9 cellular contexts compared by ENCODE assay signal in the genomic region with DNA sequence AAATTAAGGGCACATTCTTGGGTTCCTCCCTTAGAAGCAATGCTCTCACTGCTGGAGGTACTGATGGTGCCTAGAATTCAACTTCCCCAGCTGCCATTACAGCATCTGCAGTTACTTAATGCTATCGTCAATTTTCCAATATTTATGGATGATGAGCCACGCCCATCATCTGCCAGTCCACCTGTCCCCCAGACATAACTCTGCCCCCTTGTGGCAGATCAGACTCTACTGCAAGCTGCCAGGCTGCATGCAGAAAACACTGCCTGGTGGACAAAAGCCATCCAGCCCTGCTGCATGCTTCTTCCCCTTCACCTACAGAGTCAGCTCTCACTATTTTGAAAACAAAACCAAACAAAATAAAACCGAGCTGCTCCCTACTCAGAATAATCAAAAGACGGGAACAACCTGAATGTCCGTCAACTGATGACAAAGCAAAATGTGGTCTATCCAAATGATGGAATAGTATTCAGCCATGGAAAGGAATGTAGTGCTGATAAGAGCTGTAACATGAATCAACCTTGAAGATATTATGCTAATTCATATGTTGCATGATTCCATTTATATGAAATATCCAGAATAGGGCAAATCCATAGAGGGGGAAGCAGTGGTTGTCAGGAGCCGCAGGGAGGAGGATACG.
DNase-seq lines count a peak whose midpoint lies in the region; TF ChIP-seq lines count a peak whose summit lies in the region.
"Had no signal": no experiment of that assay in that cellular context is flagged by ENCODE, and none has a peak within 500 bp of the region (broad histone marks: within the 10 kb centered on the region; RNA-seq: fewer than 3 reads in every experiment).

No MANE protein-coding gene starts in this region.

- no TSS peak for BruUV-seq in A673 (replicated peaks; lab: Mats Ljungman, UMichigan)

- H3K27me3 ChIP-seq in A673 (replicated peaks; ENCODE audit: insufficient read depth, low read depth, low read length, poor library complexity) (no peaks in the 10 kb centered on the region), MG63 (no peaks in the 10 kb centered on the region)

- H3K4me3 ChIP-seq in A673 (ENCODE audit: low read depth, low read length, poor library complexity, severe bottlenecking) (no peak overlapping the region), GM12865 (ENCODE audit: low read depth, low read length) (peak overlapping the region; percentile 35), MG63 (no peak overlapping the region), foreskin fibroblast (ENCODE audit: low read depth in 1 of 2, low read length in 2 of 2) (no peak overlapping the region)

- H3K9me3 ChIP-seq in A673 (ENCODE audit: low read depth, low read length, poor library complexity, severe bottlenecking): no peaks in the 10 kb centered on the region
- no peaks in the 10 kb centered on the region for H3K9me3 ChIP-seq in MG63

- H3K4me1 ChIP-seq in A673 (ENCODE audit: insufficient read depth, low read length, poor library complexity, severe bottlenecking): peaks cover 11% of the 10 kb centered on the region

- DNase-seq in A673 (ENCODE audit: low spot score): peak; percentile 75
- DNase-seq in GM12865 (ENCODE audit: low read depth): peak; percentile 78
- peak; percentile 75 for DNase-seq in HEK293T (ENCODE audit: extremely low spot score)
- peak; percentile 56 for DNase-seq in MG63
- peak; percentile 20 for DNase-seq in UCSD-AML1 (lab: John Stamatoyannopoulos, UW; ENCODE audit: unreplicated experiment)
- peak; percentile 28 to 80 for DNase-seq in foreskin fibroblast
- DNase-seq in stimulated activated CD4-positive, alpha-beta T cell treated with anti-CD3 and anti-CD28 coated beads, Interleukin-2, amount 100 ng/mL, for 48 hours: peak; percentile 40 to 42
- DNase-seq in GOT3 (lab: John Stamatoyannopoulos, UW): no peak
- DNase-seq: naive B cell had no signal

- no peak overlapping the region for H3K27ac ChIP-seq in A673 (ENCODE audit: low read depth, low read length, poor library complexity, severe bottlenecking)

- CTCF ChIA-PET in A673 (lab: Charles Lee): interaction anchor here (0.5 to 0.7 kb wide), 2 partner anchors 43 to 62 kb away, joined by 3 to 5 read pairs; no protein-coding TSS in a partner anchor
- CTCF ChIA-PET in HEK293T (lab: Yijun Ruan, JAX): interaction anchor here (0.6 to 0.7 kb wide), 4 partner anchors 42 to 1854 kb away, joined by 3 to 6 read pairs (median 4); no protein-coding TSS in a partner anchor

- POLR2A ChIA-PET in A673 (lab: Charles Lee; ENCODE audit: low non-redundant PET) (no interaction called here), HEK293T (lab: Yijun Ruan, JAX) (no interaction called here)

- intact Hi-C loops in A673 (cut with micrococcal nuclease; ENCODE audit: unreplicated experiment): loop anchor here (1.0 to 10.0 kb wide), 3 partner anchors 61 to 388 kb away; no protein-coding TSS in a partner anchor

- TF ChIP-seq CTCF in A673 (conservative IDR thresholded peaks at IDR 0.05; ENCODE audit: low read depth, low read length): peak; percentile 89
- TF ChIP-seq CTCF in GM12865 (IDR thresholded peaks at IDR 0.05; ENCODE audit: insufficient read depth, low read depth, low read length, missing control alignments): peak; percentile 84
- TF ChIP-seq CTCF in foreskin fibroblast (IDR thresholded peaks at IDR 0.05; ENCODE audit: low read depth, low read length): peak; percentile 87

- H3K36me3 ChIP-seq in A673 (ENCODE audit: insufficient read depth, low read length, poor library complexity, severe bottlenecking) (no peaks in the 10 kb centered on the region), MG63 (no peaks in the 10 kb centered on the region)

TF ChIP-seq in HEK293T, 16 proteins besides CTCF, POLR2A, EP300 and RAD21:
- TF ChIP-seq HDGF (IDR thresholded peaks at IDR 0.05; ENCODE audit: borderline replicate concordance) (no peak), LEF1 (IDR thresholded peaks at IDR 0.05; ENCODE audit: borderline replicate concordance) (no peak), TARDBP (IDR thresholded peaks at IDR 0.05) (no peak), L3MBTL2 (conservative IDR thresholded peaks at IDR 0.05) (no peak)
- TF ChIP-seq, protein P1, sequence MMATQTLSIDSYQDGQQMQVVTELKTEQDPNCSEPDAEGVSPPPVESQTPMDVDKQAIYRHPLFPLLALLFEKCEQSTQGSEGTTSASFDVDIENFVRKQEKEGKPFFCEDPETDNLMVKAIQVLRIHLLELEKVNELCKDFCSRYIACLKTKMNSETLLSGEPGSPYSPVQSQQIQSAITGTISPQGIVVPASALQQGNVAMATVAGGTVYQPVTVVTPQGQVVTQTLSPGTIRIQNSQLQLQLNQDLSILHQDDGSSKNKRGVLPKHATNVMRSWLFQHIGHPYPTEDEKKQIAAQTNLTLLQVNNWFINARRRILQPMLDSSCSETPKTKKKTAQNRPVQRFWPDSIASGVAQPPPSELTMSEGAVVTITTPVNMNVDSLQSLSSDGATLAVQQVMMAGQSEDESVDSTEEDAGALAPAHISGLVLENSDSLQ (IDR thresholded peaks at IDR 0.05): peak; percentile 88
